In the genomic region with DNA sequence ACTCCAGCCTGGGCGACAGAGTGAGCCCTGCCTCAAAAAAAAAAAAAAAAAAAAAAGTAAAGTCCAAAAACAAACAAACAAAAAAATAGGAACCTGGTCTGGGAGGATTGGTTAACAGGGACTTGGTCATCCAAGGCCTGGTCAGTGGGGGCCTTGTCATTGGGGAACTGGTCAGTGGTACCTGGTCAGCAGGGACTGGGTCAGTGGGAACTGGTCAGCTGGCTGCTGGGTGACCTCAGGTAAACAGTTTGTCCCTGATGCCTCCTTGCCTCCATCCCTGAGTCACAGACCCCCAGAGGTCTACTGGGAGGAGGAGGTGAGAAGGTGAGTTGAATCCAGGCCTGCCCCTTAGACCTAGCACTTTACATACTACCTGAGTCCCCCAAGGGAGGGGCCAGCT, we compare ENCODE assay signal across 26 cellular contexts. TPM values are rescaled to one million over a fixed set of nuclear protein-coding genes. Genes with fewer than 3 reads are reported as not detected.
DNase-seq lines count a peak whose midpoint lies in the region; ATAC-seq and TF ChIP-seq lines count a peak whose summit lies in the region.
"Had no signal": no experiment of that assay in that cellular context is flagged by ENCODE, and none has a peak within 500 bp of the region (broad histone marks: within the 10 kb centered on the region; RNA-seq: fewer than 3 reads in every experiment).

No MANE protein-coding gene starts in this region.

- DNase-seq in stimulated activated naive CD8-positive, alpha-beta T cell treated with anti-CD3 and anti-CD28 coated beads, Interleukin-15, amount 100 ng/mL, for 72 hours = no peak
- DNase-seq in stimulated activated naive CD8-positive, alpha-beta T cell treated with anti-CD3 and anti-CD28 coated beads, Interleukin-15, Interleukin-2, amounts not matched to agents 100 U/mL and 50 U/mL, for 24 hours = no peak
- DNase-seq in esophagus muscularis mucosa (ENCODE audit: extremely low spot score) = peak; percentile 90
- no peak for DNase-seq in neuronal stem cell (ENCODE audit: low spot score)
- no peak for DNase-seq in left lobe of liver (ENCODE audit: low spot score)
- no peak for DNase-seq in NCI-H524 (lab: John Stamatoyannopoulos, UW)
- DNase-seq in mesothelial cell of epicardium (ENCODE audit: low spot score in 2 of 2, unreplicated experiment in 2 of 2) = no peak
- DNase-seq: 8988T; ACHN; BE2C; C1 segment of cervical spinal cord; CD4-positive, alpha-beta memory T cell; CD4-positive, CD25-positive, alpha-beta regulatory T cell; CD8-positive, alpha-beta memory T cell; COR-L47; DMS 273 treated with DMSO at 0.1 percent for 48 hours; DMS153; DMS53; DMS79; DND-41; EL; GDM1 had no signal

- no peak overlapping the region for H2BK120ac ChIP-seq in neuronal stem cell (ENCODE audit: low read depth, low read length)

- no peaks in the 10 kb centered on the region for H3K9me3 Mint-ChIP-seq in stimulated activated naive CD8-positive, alpha-beta T cell treated with anti-CD3 and anti-CD28 coated beads, Interleukin-15, amount 100 ng/mL, for 72 hours
- no peaks in the 10 kb centered on the region for H3K9me3 Mint-ChIP-seq in stimulated activated memory B cell treated with anti-CD40 and anti-IgM and Interleukin-4, amounts not matched to agents 10 μg/mL and 1 μg/mL and 100 μg/mL, for 72 hours
- no peaks in the 10 kb centered on the region for H3K9me3 Mint-ChIP-seq in mesothelial cell of epicardium
- H3K9me3 Mint-ChIP-seq: CD4-positive, alpha-beta memory T cell; CD4-positive, CD25-positive, alpha-beta regulatory T cell; CD8-positive, alpha-beta memory T cell had no signal

- H2BK12ac ChIP-seq in neuronal stem cell (ENCODE audit: low read length) = no peak overlapping the region

- H3K9me3 ChIP-seq in esophagus muscularis mucosa = no peaks in the 10 kb centered on the region
- H3K9me3 ChIP-seq in neuronal stem cell (replicated peaks in 1 of 2; ENCODE audit: control insufficient read depth in 2 of 2, insufficient read depth in 1 of 2, low read depth in 1 of 2, low read length in 2 of 2) = peaks cover 6 to 13% of the 10 kb centered on the region in 2 donors

- intact Hi-C loops in esophagus muscularis mucosa (cut with DNase I) = no loop called here

- H4K8ac ChIP-seq in neuronal stem cell (ENCODE audit: low read depth, low read length) = no peak overlapping the region

- ATAC-seq in stimulated activated naive CD8-positive, alpha-beta T cell treated with anti-CD3 and anti-CD28 coated beads, Interleukin-15, amount 100 ng/mL, for 72 hours = peak; percentile 48
- ATAC-seq in stimulated activated naive CD8-positive, alpha-beta T cell treated with anti-CD3 and anti-CD28 coated beads, Interleukin-15, Interleukin-2, amounts not matched to agents 100 U/mL and 50 U/mL, for 24 hours = no peak
- ATAC-seq in stimulated activated memory B cell treated with anti-CD40 and anti-IgM and Interleukin-4, amounts not matched to agents 10 μg/mL and 1 μg/mL and 100 μg/mL, for 72 hours = peak; percentile 37
- ATAC-seq in left lobe of liver = no peak
- ATAC-seq: GM12878 had no signal

- H3K36me3 ChIP-seq in esophagus muscularis mucosa (no peaks in the 10 kb centered on the region), neuronal stem cell (replicated peaks in 1 of 2; ENCODE audit: control insufficient read depth in 2 of 2, insufficient read depth in 2 of 2, low read length in 2 of 2) (no peaks in the 10 kb centered on the region)
- H3K36me3 ChIP-seq: BE2C, BLaER1 had no signal

- H3K18ac ChIP-seq in neuronal stem cell (ENCODE audit: low read length) = peak overlapping the region; percentile 16

- H3K36me3 Mint-ChIP-seq in stimulated activated memory B cell treated with anti-CD40 and anti-IgM and Interleukin-4, amounts not matched to agents 10 μg/mL and 1 μg/mL and 100 μg/mL, for 72 hours = no peaks in the 10 kb centered on the region
- H3K36me3 Mint-ChIP-seq in mesothelial cell of epicardium = no peaks in the 10 kb centered on the region
- H3K36me3 Mint-ChIP-seq: CD14-positive monocyte; CD4-positive, CD25-positive, alpha-beta regulatory T cell; CD8-positive, alpha-beta memory T cell had no signal

- no peak overlapping the region for H2AFZ ChIP-seq in neuronal stem cell (ENCODE audit: low read length)

- H3K4me3 ChIP-seq in esophagus muscularis mucosa (no peak overlapping the region), neuronal stem cell (ENCODE audit: low read length in 2 of 2) (no peak overlapping the region)
- H3K4me3 ChIP-seq: BLaER1, GM12878 had no signal

- H3K27me3 ChIP-seq in esophagus muscularis mucosa (peaks cover 0 to 18% (median 0%) of the 10 kb centered on the region in 4 donors), neuronal stem cell (ENCODE audit: control insufficient read depth in 3 of 3, insufficient read depth in 3 of 3, low read depth in 1 of 3, low read length in 3 of 3) (no peaks in the 10 kb centered on the region)
- H3K27me3 ChIP-seq: BE2C, BLaER1 had no signal

- H3K4me3 Mint-ChIP-seq in stimulated activated naive CD8-positive, alpha-beta T cell treated with anti-CD3 and anti-CD28 coated beads, Interleukin-15, amount 100 ng/mL, for 72 hours = no peak overlapping the region
- H3K4me3 Mint-ChIP-seq in stimulated activated memory B cell treated with anti-CD40 and anti-IgM and Interleukin-4, amounts not matched to agents 10 μg/mL and 1 μg/mL and 100 μg/mL, for 72 hours = no peak overlapping the region
- H3K4me3 Mint-ChIP-seq in mesothelial cell of epicardium = no peak overlapping the region
- H3K4me3 Mint-ChIP-seq: CD14-positive monocyte; CD4-positive, alpha-beta memory T cell; CD4-positive, CD25-positive, alpha-beta regulatory T cell; CD8-positive, alpha-beta memory T cell had no signal

- no peaks in the 10 kb centered on the region for H3K79me1 ChIP-seq in neuronal stem cell (ENCODE audit: low read depth, low read length)

- peak overlapping the region; percentile 43 for H3K23ac ChIP-seq in neuronal stem cell (ENCODE audit: low read depth, low read length, poor library complexity)

- H3K4me2 ChIP-seq in neuronal stem cell (ENCODE audit: insufficient read depth, low read length, poor library complexity, severe bottlenecking) = no peak overlapping the region
- H3K4me2 ChIP-seq: BLaER1 had no signal

- 75% methylated on average over 1 of the region's 1 CpG for WGBS in esophagus muscularis mucosa
- WGBS in neuronal stem cell (ENCODE audit: extremely low coverage in 2 of 2, insufficient read length in 2 of 2, insufficient replicate concordance in 1 of 2), 2 donors = no CpG with 5 or more reads among the region's 1 CpG

- TF ChIP-seq CTCF in esophagus muscularis mucosa (IDR thresholded peaks at IDR 0.05) (no peak), mesothelial cell of epicardium (IDR thresholded peaks at IDR 0.05; ENCODE audit: unreplicated experiment) (no peak)

- peaks cover 8% of the 10 kb centered on the region for H3K4me1 Mint-ChIP-seq in stimulated activated naive CD8-positive, alpha-beta T cell treated with anti-CD3 and anti-CD28 coated beads, Interleukin-15, amount 100 ng/mL, for 72 hours
- H3K4me1 Mint-ChIP-seq in stimulated activated memory B cell treated with anti-CD40 and anti-IgM and Interleukin-4, amounts not matched to agents 10 μg/mL and 1 μg/mL and 100 μg/mL, for 72 hours = peaks cover 7% of the 10 kb centered on the region
- no peaks in the 10 kb centered on the region for H3K4me1 Mint-ChIP-seq in mesothelial cell of epicardium
- H3K4me1 Mint-ChIP-seq: CD4-positive, alpha-beta memory T cell had no signal

- no peak overlapping the region for H3K4ac ChIP-seq in neuronal stem cell (ENCODE audit: low read length)

- no peak overlapping the region for H2BK5ac ChIP-seq in neuronal stem cell (ENCODE audit: low read length)

- H3K27me3 Mint-ChIP-seq in stimulated activated naive CD8-positive, alpha-beta T cell treated with anti-CD3 and anti-CD28 coated beads, Interleukin-15, amount 100 ng/mL, for 72 hours = no peaks in the 10 kb centered on the region
- no peaks in the 10 kb centered on the region for H3K27me3 Mint-ChIP-seq in stimulated activated memory B cell treated with anti-CD40 and anti-IgM and Interleukin-4, amounts not matched to agents 10 μg/mL and 1 μg/mL and 100 μg/mL, for 72 hours
- no peaks in the 10 kb centered on the region for H3K27me3 Mint-ChIP-seq in mesothelial cell of epicardium (ENCODE audit: low read depth)
- H3K27me3 Mint-ChIP-seq: CD4-positive, CD25-positive, alpha-beta regulatory T cell; CD8-positive, alpha-beta memory T cell had no signal

- H2BK15ac ChIP-seq in neuronal stem cell (ENCODE audit: low read length) = peak overlapping the region; percentile 83

- H3K27ac Mint-ChIP-seq in stimulated activated naive CD8-positive, alpha-beta T cell treated with anti-CD3 and anti-CD28 coated beads, Interleukin-15, amount 100 ng/mL, for 72 hours = no peak overlapping the region
- no peak overlapping the region for H3K27ac Mint-ChIP-seq in stimulated activated memory B cell treated with anti-CD40 and anti-IgM and Interleukin-4, amounts not matched to agents 10 μg/mL and 1 μg/mL and 100 μg/mL, for 72 hours
- no peak overlapping the region for H3K27ac Mint-ChIP-seq in mesothelial cell of epicardium
- H3K27ac Mint-ChIP-seq: CD4-positive, alpha-beta memory T cell had no signal

- H3K14ac ChIP-seq in neuronal stem cell (ENCODE audit: low read length) = peak overlapping the region; percentile 31

- H3K4me1 ChIP-seq in esophagus muscularis mucosa = peaks cover 0 to 5% (median 2%) of the 10 kb centered on the region in 4 donors
- no peaks in the 10 kb centered on the region for H3K4me1 ChIP-seq in neuronal stem cell (ENCODE audit: control insufficient read depth in 2 of 2, insufficient read depth in 1 of 2, low read depth in 1 of 2, low read length in 2 of 2)
- H3K4me1 ChIP-seq: BE2C, BLaER1 had no signal

- no peak for TF ChIP-seq POLR2A in esophagus muscularis mucosa (IDR thresholded peaks at IDR 0.05; ENCODE audit: low read depth)

- H3K27ac ChIP-seq in esophagus muscularis mucosa (replicated peaks in 1 of 4) = no peak overlapping the region
- H3K27ac ChIP-seq in neuronal stem cell (replicated peaks; ENCODE audit: low read length) = no peak overlapping the region
- H3K27ac ChIP-seq: BLaER1 had no signal

- no peak overlapping the region for H4K91ac ChIP-seq in neuronal stem cell (ENCODE audit: low read depth, low read length, poor library complexity)

- H3K9ac ChIP-seq in neuronal stem cell (ENCODE audit: low read depth, low read length, poor library complexity) = no peak overlapping the region
- H3K9ac ChIP-seq: BLaER1 had no signal

- no peak overlapping the region for H2AK5ac ChIP-seq in neuronal stem cell (ENCODE audit: low read depth, low read length)

- TF ChIP-seq EP300 in esophagus muscularis mucosa (IDR thresholded peaks at IDR 0.05) = no peak

RNA-seq across cellular contexts. Expression of a gene that starts 5.7 kb away (rescaled TPM):
- total RNA-seq in esophagus muscularis mucosa (1 to 10 TPM; 5.1 to 7.9 (median 6.2) TPM), left lobe of liver (0.40 TPM), mesothelial cell of epicardium (10.8 to 12.2 TPM (median 11.7 TPM) in 3 replicates)
- 5.3 TPM for polyA plus RNA-seq in neuronal stem cell (2013, experiment 1 of 2)
- 5.5 TPM for polyA plus RNA-seq in neuronal stem cell (2013, experiment 2 of 2)

Comparison
In these comparisons a context has a peak if more than half of its experiments do, and no peak if none do; other contexts are left out.
1. ATAC-seq: peak in stimulated activated naive CD8-positive, alpha-beta T cell treated with anti-CD3 and anti-CD28 coated beads, Interleukin-15, amount 100 ng/mL, for 72 hours (single experiment) and stimulated activated memory B cell treated with anti-CD40 and anti-IgM and Interleukin-4, amounts not matched to agents 10 μg/mL and 1 μg/mL and 100 μg/mL, for 72 hours (single experiment); none in stimulated activated naive CD8-positive, alpha-beta T cell treated with anti-CD3 and anti-CD28 coated beads, Interleukin-15, Interleukin-2, amounts not matched to agents 100 U/mL and 50 U/mL, for 24 hours (single experiment) and left lobe of liver (single experiment).